In genomic region chr22:17171313-17172171, GRCh38 we compare ENCODE assay signal across 8 cellular contexts. TPM values are rescaled to one million over a fixed set of nuclear protein-coding genes. Genes with fewer than 3 reads are reported as not detected.
A peak's percentile ranks its signal among the peaks of the same experiment; 100 is the strongest.
DNase-seq lines count a peak whose midpoint lies in the region; ATAC-seq and TF ChIP-seq lines count a peak whose summit lies in the region.

No MANE protein-coding gene starts in this region.

- H4K20me1 ChIP-seq in OCI-LY3 (ENCODE audit: insufficient read depth, low read length): no peaks in the 10 kb centered on the region

- H3K27ac ChIP-seq in HUES64 (ENCODE audit: low read depth, low read length) (peak overlapping the region; percentile 95), OCI-LY3 (ENCODE audit: low read length) (peak overlapping the region; percentile 45)

- H3K9me3 ChIP-seq in HUES64 (ENCODE audit: insufficient read depth, low read depth, low read length) (no peaks in the 10 kb centered on the region), OCI-LY3 (ENCODE audit: insufficient read depth, low read length) (no peaks in the 10 kb centered on the region)

- peak overlapping the region; percentile 76 to 90 for H3K4me3 Mint-ChIP-seq in activated T-cell treated with anti-CD3 and anti-CD28 coated beads, Interleukin-2, amount 50 U/mL, for 72 hours
- peak overlapping the region; percentile 79 to 93 (median 86) for H3K4me3 Mint-ChIP-seq in naive thymus-derived CD8-positive, alpha-beta T cell
- peak overlapping the region; percentile 82 for H3K4me3 Mint-ChIP-seq in stimulated activated memory B cell treated with anti-CD40 and anti-IgM and Interleukin-4, amounts not matched to agents 10 μg/mL and 1 μg/mL and 100 μg/mL, for 72 hours

- H3K36me3 ChIP-seq in HUES64 (ENCODE audit: insufficient read depth, low read length) (no peaks in the 10 kb centered on the region), OCI-LY3 (replicated peaks; ENCODE audit: low read depth, low read length) (no peaks in the 10 kb centered on the region)

- peak overlapping the region; percentile 58 for H3K27ac Mint-ChIP-seq in activated T-cell treated with anti-CD3 and anti-CD28 coated beads, Interleukin-2, amount 50 U/mL, for 72 hours
- peak overlapping the region in 9 of 10 donors; percentile 35 to 89 (median 76) for H3K27ac Mint-ChIP-seq in naive thymus-derived CD8-positive, alpha-beta T cell
- H3K27ac Mint-ChIP-seq in stimulated activated memory B cell treated with anti-CD40 and anti-IgM and Interleukin-4, amounts not matched to agents 10 μg/mL and 1 μg/mL and 100 μg/mL, for 72 hours: peak overlapping the region; percentile 74

- peak; percentile 71 for DNase-seq in DMS53 treated with DMSO at 0.1 percent for 48 hours (lab: John Stamatoyannopoulos, UW; ENCODE audit: unreplicated experiment)
- peak; percentile 90 to 93 for DNase-seq in activated T-cell treated with anti-CD3 and anti-CD28 coated beads, Interleukin-2, amount 50 U/mL, for 72 hours
- DNase-seq in fibroblast of gingiva (ENCODE audit: low read depth): peak; percentile 87
- peak; percentile 52 to 81 (median 72) for DNase-seq in naive thymus-derived CD8-positive, alpha-beta T cell

- TF ChIP-seq CTCF in OCI-LY3 (IDR thresholded peaks at IDR 0.05; ENCODE audit: low read depth, low read length): peak; percentile 81

- H3K27me3 ChIP-seq in HUES64 (ENCODE audit: insufficient read depth, low read length): no peaks in the 10 kb centered on the region
- peaks cover 17% of the 10 kb centered on the region; the same call in 1 of the 2 replicates for H3K27me3 ChIP-seq in OCI-LY3 (ENCODE audit: low read depth, low read length)

- H3K9ac ChIP-seq in HUES64 (ENCODE audit: low read depth, low read length): peak overlapping the region; percentile 88
- peak overlapping the region; percentile 72 for H3K9ac ChIP-seq in OCI-LY3 (ENCODE audit: low read length)

- H3K79me2 ChIP-seq in OCI-LY3 (ENCODE audit: low read length): no peaks in the 10 kb centered on the region

- H3K27me3 Mint-ChIP-seq in activated T-cell treated with anti-CD3 and anti-CD28 coated beads, Interleukin-2, amount 50 U/mL, for 72 hours (ENCODE audit: low read depth): no peaks in the 10 kb centered on the region
- no peaks in the 10 kb centered on the region for H3K27me3 Mint-ChIP-seq in naive thymus-derived CD8-positive, alpha-beta T cell
- H3K27me3 Mint-ChIP-seq in stimulated activated memory B cell treated with anti-CD40 and anti-IgM and Interleukin-4, amounts not matched to agents 10 μg/mL and 1 μg/mL and 100 μg/mL, for 72 hours: no peaks in the 10 kb centered on the region

- 2% methylated on average over 85 of the region's 85 CpGs for WGBS in HUES64

- peaks cover 10% of the 10 kb centered on the region for H3K4me1 Mint-ChIP-seq in activated T-cell treated with anti-CD3 and anti-CD28 coated beads, Interleukin-2, amount 50 U/mL, for 72 hours (ENCODE audit: low read depth)
- peaks cover 2 to 9% (median 7%) of the 10 kb centered on the region in 4 donors for H3K4me1 Mint-ChIP-seq in naive thymus-derived CD8-positive, alpha-beta T cell
- H3K4me1 Mint-ChIP-seq in stimulated activated memory B cell treated with anti-CD40 and anti-IgM and Interleukin-4, amounts not matched to agents 10 μg/mL and 1 μg/mL and 100 μg/mL, for 72 hours: peaks cover 7% of the 10 kb centered on the region

- peaks cover 10% of the 10 kb centered on the region; the same call in 1 of the 2 replicates for H3K4me1 ChIP-seq in HUES64 (ENCODE audit: insufficient read depth, low read length)
- peaks cover 6% of the 10 kb centered on the region; the same call in 1 of the 2 replicates for H3K4me1 ChIP-seq in OCI-LY3 (ENCODE audit: low read length)

- H3K4me3 ChIP-seq in HUES64 (ENCODE audit: low read length) (peak overlapping the region; percentile 74), OCI-LY3 (ENCODE audit: low read length) (peak overlapping the region; percentile 79)

- peak overlapping the region; percentile 82 for H3K4me2 ChIP-seq in OCI-LY3 (ENCODE audit: low read length)

- POLR2A ChIA-PET in naive thymus-derived CD8-positive, alpha-beta T cell (lab: Charles Lee): interaction anchor here (0.5 to 2.0 kb wide), 11 partner anchors 10 to 455 kb away, joined by 3 to 18 read pairs (median 7); partner anchors contain the start of genes ADA2, HDHD5 and IL17RA

- peak overlapping the region; percentile 91 for H2AFZ ChIP-seq in OCI-LY3 (ENCODE audit: low read depth, low read length)

- peak; percentile 89 for ATAC-seq in GM21526 (IDR thresholded peaks at IDR 0.05; ENCODE audit: low FRiP score, unreplicated experiment)
- ATAC-seq in activated T-cell treated with anti-CD3 and anti-CD28 coated beads, Interleukin-2, amount 50 U/mL, for 72 hours (replicated peaks in 1 of 2): peak; percentile 95 to 97
- peak; percentile 92 to 94 for ATAC-seq in naive thymus-derived CD8-positive, alpha-beta T cell
- peak; percentile 98 for ATAC-seq in stimulated activated memory B cell treated with anti-CD40 and anti-IgM and Interleukin-4, amounts not matched to agents 10 μg/mL and 1 μg/mL and 100 μg/mL, for 72 hours

- no peaks in the 10 kb centered on the region for H3K36me3 Mint-ChIP-seq in activated T-cell treated with anti-CD3 and anti-CD28 coated beads, Interleukin-2, amount 50 U/mL, for 72 hours (ENCODE audit: insufficient read depth in 2 of 2)
- no peaks in the 10 kb centered on the region for H3K36me3 Mint-ChIP-seq in naive thymus-derived CD8-positive, alpha-beta T cell
- H3K36me3 Mint-ChIP-seq in stimulated activated memory B cell treated with anti-CD40 and anti-IgM and Interleukin-4, amounts not matched to agents 10 μg/mL and 1 μg/mL and 100 μg/mL, for 72 hours: no peaks in the 10 kb centered on the region

- H3K9me3 Mint-ChIP-seq in activated T-cell treated with anti-CD3 and anti-CD28 coated beads, Interleukin-2, amount 50 U/mL, for 72 hours: no peaks in the 10 kb centered on the region
- no peaks in the 10 kb centered on the region for H3K9me3 Mint-ChIP-seq in naive thymus-derived CD8-positive, alpha-beta T cell
- H3K9me3 Mint-ChIP-seq in stimulated activated memory B cell treated with anti-CD40 and anti-IgM and Interleukin-4, amounts not matched to agents 10 μg/mL and 1 μg/mL and 100 μg/mL, for 72 hours: no peaks in the 10 kb centered on the region

RNA-seq across cellular contexts. Expression of gene HDHD5, which starts 12.5 kb away (rescaled TPM):
- polyA plus RNA-seq in HUES64 (2013, experiment 1 of 2): 45.1 TPM
- polyA plus RNA-seq in HUES64 (2013, experiment 2 of 2): 45.0 TPM
- total RNA-seq in activated T-cell treated with anti-CD3 and anti-CD28 coated beads, Interleukin-2, amount 50 U/mL, for 72 hours: 10 to 100 TPM; 23.5 to 26.1 TPM
- total RNA-seq in naive thymus-derived CD8-positive, alpha-beta T cell: 10 to 100 TPM; 29.3 to 33.6 TPM
- 10 to 100 TPM; 48.5 to 72.7 (median 59.8) TPM for polyA plus RNA-seq in naive thymus-derived CD8-positive, alpha-beta T cell

RNA-seq across cellular contexts. Expression of gene ADA2, which starts 47.7 kb away (rescaled TPM):
- polyA plus RNA-seq in HUES64 (2013, experiment 1 of 2): 11.8 TPM
- polyA plus RNA-seq in HUES64 (2013, experiment 2 of 2): 13.6 TPM
- 10 to 100 TPM; 13.0 to 16.1 TPM for total RNA-seq in activated T-cell treated with anti-CD3 and anti-CD28 coated beads, Interleukin-2, amount 50 U/mL, for 72 hours
- 100 to 1,000 TPM; 110 to 112 TPM for total RNA-seq in naive thymus-derived CD8-positive, alpha-beta T cell
- 10 to 100 TPM; 56.8 to 88.0 (median 72.6) TPM for polyA plus RNA-seq in naive thymus-derived CD8-positive, alpha-beta T cell

RNA-seq across cellular contexts. Expression of gene TMEM121B, which starts 50.4 kb away (rescaled TPM):
- polyA plus RNA-seq in HUES64 (2013, experiment 1 of 2): 3.9 TPM
- 4.1 TPM for polyA plus RNA-seq in HUES64 (2013, experiment 2 of 2)
- under 1 TPM; 0.07 TPM for total RNA-seq in activated T-cell treated with anti-CD3 and anti-CD28 coated beads, Interleukin-2, amount 50 U/mL, for 72 hours
- total RNA-seq in naive thymus-derived CD8-positive, alpha-beta T cell: under 1 TPM; 0.08 to 0.11 TPM
- polyA plus RNA-seq in naive thymus-derived CD8-positive, alpha-beta T cell: not detected

Comparison
In these comparisons a context has a peak if more than half of its experiments do, and no peak if none do; other contexts are left out.
1. Peak in every context shown above with its lines: DNase-seq, ATAC-seq, H3K4me3 ChIP-seq and H3K27ac ChIP-seq.
2. RNA of gene ADA2, which starts 47.7 kb away (total RNA-seq): 110 to 112 TPM in naive thymus-derived CD8-positive, alpha-beta T cell; 13.0 to 16.1 TPM in activated T-cell treated with anti-CD3 and anti-CD28 coated beads, Interleukin-2, amount 50 U/mL, for 72 hours; every median in the first group is over 4 times any median in the second.